8 cellular contexts compared by ENCODE assay signal in genomic region chr1:238722812-238723211, GRCh38.
"Had no signal": no experiment of that assay in that cellular context is flagged by ENCODE, and none has a peak within 500 bp of the region (broad histone marks: within the 10 kb centered on the region; RNA-seq: fewer than 3 reads in every experiment).

No MANE protein-coding gene starts in this region.

- H3K4me3 ChIP-seq: K562 had no signal

- H3K9ac ChIP-seq: KMS-11 had no signal

- FAIRE-seq: HepG2, HTR-8/SVneo, K562 had no signal

- H3K4me2 ChIP-seq: KMS-11 had no signal

- DNase-seq: IMR-90, KBM-7, KG1 had no signal

- ATAC-seq: HepG2, K562 had no signal

- H3K27ac ChIP-seq: HL-60, KMS-11 had no signal
